12 cellular contexts compared by ENCODE assay signal in genomic region chr20:57481281-57481711, GRCh38. TPM values are rescaled to one million over a fixed set of nuclear protein-coding genes. Genes with fewer than 3 reads are reported as not detected.
DNase-seq lines count a peak whose midpoint lies in the region; ATAC-seq, FAIRE-seq and TF ChIP-seq lines count a peak whose summit lies in the region.
"Had no signal": no experiment of that assay in that cellular context is flagged by ENCODE, and none has a peak within 500 bp of the region (broad histone marks: within the 10 kb centered on the region; RNA-seq: fewer than 3 reads in every experiment).

No MANE protein-coding gene starts in this region.

- DNase-seq in MM.1S (peak; percentile 78), dedifferentiated amniotic fluid mesenchymal stem cell (ENCODE audit: extremely low spot score) (no peak), ureter (ENCODE audit: low spot score) (no peak), iPS-NIHi7 (ENCODE audit: extremely low spot score) (no peak), small intestine (no peak)
- DNase-seq: effector memory CD4-positive, alpha-beta T cell; mesenchymal stem cell had no signal

- peak; percentile 13 for ATAC-seq in GM18508 (IDR thresholded peaks at IDR 0.05; ENCODE audit: insufficient read depth, unreplicated experiment)
- ATAC-seq in GM21737 (IDR thresholded peaks at IDR 0.05; ENCODE audit: unreplicated experiment) = peak; percentile 16

- no peaks in the 10 kb centered on the region for H4K20me1 ChIP-seq in MM.1S (ENCODE audit: insufficient read depth, low read length)

- H3K9ac ChIP-seq in MM.1S (ENCODE audit: low read length) = peak overlapping the region; percentile 95
- peak overlapping the region; percentile 5 for H3K9ac ChIP-seq in muscle layer of colon (ENCODE audit: low read length)

- H3K27me3 ChIP-seq in MM.1S (replicated peaks; ENCODE audit: insufficient read depth, low read length) (no peaks in the 10 kb centered on the region), muscle layer of colon (ENCODE audit: control insufficient read depth in 1 of 2, insufficient read depth in 2 of 2, low read length in 2 of 2) (no peaks in the 10 kb centered on the region), small intestine (ENCODE audit: control insufficient read depth in 2 of 2, insufficient read depth in 2 of 2, low read length in 2 of 2) (peaks cover 0 to 3% of the 10 kb centered on the region in 2 donors)

- H3K4me3 ChIP-seq in MM.1S (ENCODE audit: low read length) (peak overlapping the region; percentile 54), muscle layer of colon (ENCODE audit: low read depth in 1 of 2, low read length in 2 of 2) (no peak overlapping the region), small intestine (ENCODE audit: low read depth in 1 of 2, low read length in 2 of 2) (no peak overlapping the region)

- no peaks in the 10 kb centered on the region for H3K9me2 ChIP-seq in MM.1S (replicated peaks; ENCODE audit: insufficient read depth, low read length)

- H2AFZ ChIP-seq in MM.1S (ENCODE audit: low read length) = peak overlapping the region; percentile 60

- H3K79me2 ChIP-seq in MM.1S (ENCODE audit: low read length) = no peaks in the 10 kb centered on the region

- H3K27ac ChIP-seq in MM.1S (ENCODE audit: low read length) (peak overlapping the region; percentile 99), muscle layer of colon (ENCODE audit: low read depth, low read length) (peak overlapping the region; percentile 80), small intestine (ENCODE audit: low read depth in 1 of 2, low read length in 1 of 2) (no peak overlapping the region)

- H3K36me3 ChIP-seq in MM.1S (replicated peaks; ENCODE audit: insufficient read depth, low read length) (no peaks in the 10 kb centered on the region), muscle layer of colon (ENCODE audit: insufficient read depth, low read length) (no peaks in the 10 kb centered on the region), small intestine (ENCODE audit: control insufficient read depth in 2 of 2, insufficient read depth in 2 of 2, low read length in 2 of 2) (no peaks in the 10 kb centered on the region)

- no peaks in the 10 kb centered on the region for H3K9me3 ChIP-seq in MM.1S (replicated peaks; ENCODE audit: insufficient read depth, low read length)
- H3K9me3 ChIP-seq in muscle layer of colon (ENCODE audit: low read length) = no peaks in the 10 kb centered on the region
- no peaks in the 10 kb centered on the region for H3K9me3 ChIP-seq in small intestine (ENCODE audit: control insufficient read depth, low read depth)

- peak overlapping the region; percentile 96 for H3K4me2 ChIP-seq in MM.1S (ENCODE audit: low read depth, low read length)

- FAIRE-seq in small intestine (lab: Jason Lieb, UNC) = no peak

- peaks cover 56% of the 10 kb centered on the region for H3F3A ChIP-seq in MM.1S (ENCODE audit: insufficient read depth, low read length)

- 0 out of 2 replicates have a peak, but pooled peaks have one; percentile 5 for TF ChIP-seq CTCF in MM.1S (IDR thresholded peaks at IDR 0.05; ENCODE audit: low read length)

- 66 to 85% (median 66%) methylated on average over 8 to 9 of the region's 9 CpGs for WGBS in small intestine, 3 donors

- H3K4me1 ChIP-seq in MM.1S (ENCODE audit: low read length) (peaks cover 67% of the 10 kb centered on the region), muscle layer of colon (ENCODE audit: insufficient read depth, low read length) (peaks cover 22% of the 10 kb centered on the region), small intestine (ENCODE audit: control insufficient read depth in 2 of 2, insufficient read depth in 1 of 2, low read depth in 1 of 2, low read length in 1 of 2) (no peaks in the 10 kb centered on the region)

RNA-seq across cellular contexts. Expression of gene CTCFL, which starts 43.6 kb away (rescaled TPM):
- not detected for total RNA-seq in ureter
- polyA plus RNA-seq in small intestine = under 1 TPM in 1 of 3 donors, not detected in 2; 0.03 TPM
- total RNA-seq: activated CD8-positive, alpha-beta memory T cell treated with anti-CD3 and anti-CD28 coated beads for 36 hours; MCF 10A had no signal

Comparison
In these comparisons a context has a peak if more than half of its experiments do, and no peak if none do; other contexts are left out.
1. H3K27ac ChIP-seq: peak in MM.1S (single experiment) and muscle layer of colon (single experiment); none in small intestine (0 of 2).